23 cellular contexts compared by ENCODE assay signal in the genomic region with DNA sequence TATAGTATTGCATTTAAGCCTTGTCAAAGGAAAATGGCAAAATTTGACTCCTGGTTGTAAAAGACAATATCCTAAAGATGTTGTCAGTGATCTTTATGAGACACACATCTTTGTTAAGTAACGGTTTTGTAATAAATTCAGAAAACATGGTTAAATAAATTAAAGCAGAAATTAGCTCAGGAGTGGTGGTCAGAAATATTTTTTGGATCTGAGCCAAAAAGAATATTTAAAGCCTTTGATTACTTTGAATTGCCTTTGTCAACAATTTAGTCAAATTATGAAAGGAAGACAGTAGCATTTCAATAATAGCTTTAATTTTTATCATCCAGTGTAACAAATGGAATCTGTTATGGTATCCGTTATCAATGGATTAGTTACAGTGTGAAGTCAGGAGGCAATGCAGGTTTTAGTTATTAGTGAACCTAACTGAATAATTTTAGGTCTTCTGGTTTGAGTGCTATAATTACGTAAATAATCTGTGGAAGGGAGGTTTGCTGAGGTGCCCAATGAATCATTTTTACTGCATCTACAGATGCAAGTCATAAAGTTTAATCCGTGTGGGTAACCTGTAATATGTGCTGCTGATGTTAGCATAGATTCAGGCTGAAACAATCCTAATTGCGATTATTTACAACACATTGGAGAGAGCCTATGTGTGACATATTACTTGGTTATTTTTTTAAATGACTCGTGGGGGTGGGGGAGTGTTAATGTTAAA. TPM values are rescaled to one million over a fixed set of nuclear protein-coding genes. Genes with fewer than 3 reads are reported as not detected.
DNase-seq lines count a peak whose midpoint lies in the region; FAIRE-seq and TF ChIP-seq lines count a peak whose summit lies in the region.
"Had no signal": no experiment of that assay in that cellular context is flagged by ENCODE, and none has a peak within 500 bp of the region (broad histone marks: within the 10 kb centered on the region; RNA-seq: fewer than 3 reads in every experiment).

No MANE protein-coding gene starts in this region.

- peak overlapping the region in 5 of 6 donors; percentile 1 to 78 (median 35) for H3K27ac Mint-ChIP-seq in immature natural killer cell
- no peak overlapping the region for H3K27ac Mint-ChIP-seq in glutamatergic neuron (ENCODE audit: unreplicated experiment)
- H3K27ac Mint-ChIP-seq: H9 had no signal

- no peaks in the 10 kb centered on the region for H3K4me1 ChIP-seq in right atrium auricular region

- no peak for TF ChIP-seq POLR2A in GM12891 (IDR thresholded peaks at IDR 0.05; ENCODE audit: low read depth, low read length)

- H3K27me3 Mint-ChIP-seq in immature natural killer cell (ENCODE audit: low read depth in 3 of 3) = no peaks in the 10 kb centered on the region
- H3K27me3 Mint-ChIP-seq in glutamatergic neuron (ENCODE audit: unreplicated experiment) = no peaks in the 10 kb centered on the region
- H3K27me3 Mint-ChIP-seq: CD4-positive, CD25-positive, alpha-beta regulatory T cell had no signal

- H3K4me1 Mint-ChIP-seq in immature natural killer cell = peaks cover 46 to 90% of the 10 kb centered on the region in 2 donors
- H3K4me1 Mint-ChIP-seq in glutamatergic neuron (ENCODE audit: low read depth, unreplicated experiment) = peaks cover 7% of the 10 kb centered on the region
- H3K4me1 Mint-ChIP-seq: H9 had no signal

- H3K4me3 ChIP-seq in AG09309 (ENCODE audit: control insufficient read depth, low read depth, low read length) (no peak overlapping the region), right atrium auricular region (no peak overlapping the region)
- H3K4me3 ChIP-seq: A549, GM23248, PC-9 had no signal

- peak; percentile 26 for FAIRE-seq in GM12891 (lab: Jason Lieb, UNC)
- FAIRE-seq: A549 had no signal

- H3K9me3 Mint-ChIP-seq in immature natural killer cell = no peaks in the 10 kb centered on the region
- H3K9me3 Mint-ChIP-seq in glutamatergic neuron (ENCODE audit: unreplicated experiment) = no peaks in the 10 kb centered on the region
- H3K9me3 Mint-ChIP-seq: CD4-positive, CD25-positive, alpha-beta regulatory T cell; H9 had no signal

- DNase-seq in AG09309 (ENCODE audit: low read depth) = peak; percentile 67
- DNase-seq in GM12891 (ENCODE audit: insufficient read length, low spot score) = no peak
- peak; percentile 13 for DNase-seq in NCI-H1417 treated with DMSO at 0.1 percent for 48 hours (lab: John Stamatoyannopoulos, UW)
- no peak for DNase-seq in immature natural killer cell
- DNase-seq in AG08395 (ENCODE audit: low spot score) = no peak
- DNase-seq in glutamatergic neuron = no peak
- DNase-seq in right atrium auricular region (ENCODE audit: low spot score) = no peak
- DNase-seq in stimulated activated CD4-positive, alpha-beta T cell treated with anti-CD3 and anti-CD28 coated beads, Interleukin-4, amount 100 ng/mL, for 4 hours = no peak
- DNase-seq: CD4-positive, CD25-positive, alpha-beta regulatory T cell; DMS153; GM23248; H9; KBM-7; MM.1S; NCI-H1048; NCI-H1694; NCI-H2081; NCI-H446 treated with DMSO at 0.1 percent for 48 hours; NCI-H526 treated with DMSO at 0.1 percent for 48 hours; PC-9; RPMI8226; SHP77 had no signal

- H3K36me3 Mint-ChIP-seq in immature natural killer cell (peaks cover 8 to 24% (median 13%) of the 10 kb centered on the region in 3 donors), glutamatergic neuron (ENCODE audit: unreplicated experiment) (no peaks in the 10 kb centered on the region)

- H3K9me3 ChIP-seq in right atrium auricular region = no peaks in the 10 kb centered on the region
- H3K9me3 ChIP-seq: A549 had no signal

- H3K4me3 Mint-ChIP-seq in immature natural killer cell (no peak overlapping the region), glutamatergic neuron (ENCODE audit: unreplicated experiment) (no peak overlapping the region)
- H3K4me3 Mint-ChIP-seq: CD4-positive, CD25-positive, alpha-beta regulatory T cell; H9 had no signal

- TF ChIP-seq CTCF in AG09309 (IDR thresholded peaks at IDR 0.05; ENCODE audit: control insufficient read depth, insufficient read depth, low read depth, low read length, missing control alignments) (no peak), glutamatergic neuron (IDR thresholded peaks at IDR 0.05; ENCODE audit: partially characterized antibody, unreplicated experiment) (no peak), right atrium auricular region (IDR thresholded peaks at IDR 0.05) (no peak)

- H3K27ac ChIP-seq in right atrium auricular region = no peak overlapping the region
- H3K27ac ChIP-seq: A549, GM23248, PC-9 had no signal

- H3K36me3 ChIP-seq in right atrium auricular region = peaks cover 27% of the 10 kb centered on the region

- H3K27me3 ChIP-seq in right atrium auricular region = no peaks in the 10 kb centered on the region

TF ChIP-seq in GM12891, 5 proteins besides CTCF, POLR2A, EP300 and RAD21:
- no peak for TF ChIP-seq POLR2AphosphoS5 (IDR thresholded peaks at IDR 0.05; ENCODE audit: low read depth, low read length)
- TF ChIP-seq PAX5 (IDR thresholded peaks at IDR 0.05; ENCODE audit: insufficient read depth, low read length, severe bottlenecking) = no peak
- TF ChIP-seq TAF1 (IDR thresholded peaks at IDR 0.05; ENCODE audit: low read depth, low read length) = no peak
- no peak for TF ChIP-seq SPI1 (IDR thresholded peaks at IDR 0.05; ENCODE audit: low read depth, low read length)
- TF ChIP-seq POU2F2 (IDR thresholded peaks at IDR 0.05; ENCODE audit: low read depth, low read length) = no peak

RNA-seq across cellular contexts. Expression of a gene that starts 42.7 kb away (rescaled TPM):
- polyA plus RNA-seq in GM12891 (2012; ENCODE audit: low read depth, missing spikeins) = 18.3 TPM
- polyA plus RNA-seq in immature natural killer cell = 10 to 100 TPM; 38.8 to 67.2 (median 39.0) TPM
- total RNA-seq in glutamatergic neuron (ENCODE audit: unreplicated experiment) = 121 TPM
- 100 to 1,000 TPM in 1 of 2 donors, 10 to 100 TPM in 1; 57.5 to 102 TPM for total RNA-seq in right atrium auricular region

Comparison
In these comparisons a context has a peak if more than half of its experiments do, and no peak if none do; other contexts are left out.
1. DNase-seq: peak in AG09309 (single experiment) and NCI-H1417 treated with DMSO at 0.1 percent for 48 hours (single experiment); none in GM12891 (single experiment), immature natural killer cell (0 of 3), AG08395 (single experiment), glutamatergic neuron (single experiment), right atrium auricular region (single experiment) and stimulated activated CD4-positive, alpha-beta T cell treated with anti-CD3 and anti-CD28 coated beads, Interleukin-4, amount 100 ng/mL, for 4 hours (0 of 2).